9 cellular contexts compared by ENCODE assay signal in genomic region chr17:7240375-7240774, GRCh38. TPM values are rescaled to one million over a fixed set of nuclear protein-coding genes. Genes with fewer than 3 reads are reported as not detected.
DNase-seq lines count a peak whose midpoint lies in the region; ATAC-seq, FAIRE-seq and TF ChIP-seq lines count a peak whose summit lies in the region.
"Had no signal": no experiment of that assay in that cellular context is flagged by ENCODE, and none has a peak within 500 bp of the region (broad histone marks: within the 10 kb centered on the region; RNA-seq: fewer than 3 reads in every experiment).

No MANE protein-coding gene starts in this region.

- H3K36me3 Mint-ChIP-seq in activated T-cell treated with anti-CD3 and anti-CD28 coated beads, Interleukin-2, amount 50 U/mL, for 4 hours (ENCODE audit: insufficient read depth): peaks cover 24% of the 10 kb centered on the region
- peaks cover 42% of the 10 kb centered on the region for H3K36me3 Mint-ChIP-seq in activated T-helper 1 cell treated with anti-CD3 and anti-CD28 coated beads, Interleukin-12 subunit alpha, Interleukin-12 subunit beta, Interleukin-2, Interleukin-4 antibody, amounts not matched to agents 30 ng/mL and 10 ng/mL and 1 ng/mL, durations not matched to agents 14 hours and 24 hours and 36 hours (ENCODE audit: low read depth)

- no peak for ATAC-seq in activated T-cell treated with anti-CD3 and anti-CD28 coated beads, Interleukin-2, amount 50 U/mL, for 4 hours
- ATAC-seq in HG03342 (IDR thresholded peaks at IDR 0.05; ENCODE audit: unreplicated experiment): no peak
- no peak for ATAC-seq in GM19324 (IDR thresholded peaks at IDR 0.05; ENCODE audit: low FRiP score, unreplicated experiment)

- DNase-seq in activated T-cell treated with anti-CD3 and anti-CD28 coated beads, Interleukin-2, amount 50 U/mL, for 4 hours: no peak
- no peak for DNase-seq in activated T-cell treated with anti-CD3 and anti-CD28 coated beads, Interleukin-2, amount 50 U/mL, for 48 hours
- DNase-seq in activated T-helper 1 cell treated with anti-CD3 and anti-CD28 coated beads, Interleukin-12 subunit alpha, Interleukin-12 subunit beta, Interleukin-2, Interleukin-4 antibody, amounts not matched to agents 30 ng/mL and 10 ng/mL and 1 ng/mL, durations not matched to agents 14 hours and 24 hours and 36 hours (ENCODE audit: low spot score): no peak
- DNase-seq in keratinocyte (ENCODE audit: low read depth, low spot score) (no peak), HuH-7 (ENCODE audit: low spot score) (no peak)

- H3K27me3 ChIP-seq in keratinocyte (ENCODE audit: control insufficient read depth, extremely low read depth, insufficient read depth, low read length): no peaks in the 10 kb centered on the region
- no peaks in the 10 kb centered on the region for H3K27me3 ChIP-seq in thymus (ENCODE audit: control insufficient read depth, insufficient read depth)
- H3K27me3 ChIP-seq: body of pancreas had no signal

- TF ChIP-seq CTCF in keratinocyte (optimal IDR thresholded peaks at IDR 0.05 in 1 of 3, IDR thresholded peaks at IDR 0.05 in 1 of 3, conservative IDR thresholded peaks at IDR 0.05 in 1 of 3; ENCODE audit: extremely low read depth in 1 of 3, insufficient read depth in 2 of 3, low read length in 3 of 3): no peak

- no peaks in the 10 kb centered on the region for H3K9me3 ChIP-seq in keratinocyte (ENCODE audit: control insufficient read depth, low read depth, low read length)
- no peaks in the 10 kb centered on the region for H3K9me3 ChIP-seq in thymus (ENCODE audit: control insufficient read depth)
- H3K9me3 ChIP-seq: body of pancreas had no signal

- dilution Hi-C loops in keratinocyte (cut with MboI; ENCODE audit: extremely low pct_ligation_motif_present, low sequenced_read_pairs): no loop called here

- H3K27ac ChIP-seq in keratinocyte (ENCODE audit: control insufficient read depth, insufficient read depth, low read length) (no peak overlapping the region), thymus (ENCODE audit: low read depth) (peak overlapping the region; percentile 46)

- peaks cover 33% of the 10 kb centered on the region for H3K4me1 ChIP-seq in keratinocyte (ENCODE audit: control insufficient read depth, extremely low read depth, insufficient read depth, low read length)
- H3K4me1 ChIP-seq in thymus (ENCODE audit: control insufficient read depth, insufficient read depth, low read length): peaks cover 19% of the 10 kb centered on the region

- no peaks in the 10 kb centered on the region for H4K20me1 ChIP-seq in keratinocyte (ENCODE audit: control insufficient read depth, extremely low read depth, insufficient read depth, low read length)

- no peaks in the 10 kb centered on the region for H3K27me3 Mint-ChIP-seq in activated T-cell treated with anti-CD3 and anti-CD28 coated beads, Interleukin-2, amount 50 U/mL, for 4 hours (ENCODE audit: low read depth)
- H3K27me3 Mint-ChIP-seq in activated T-helper 1 cell treated with anti-CD3 and anti-CD28 coated beads, Interleukin-12 subunit alpha, Interleukin-12 subunit beta, Interleukin-2, Interleukin-4 antibody, amounts not matched to agents 30 ng/mL and 10 ng/mL and 1 ng/mL, durations not matched to agents 14 hours and 24 hours and 36 hours (ENCODE audit: insufficient read depth): no peaks in the 10 kb centered on the region

- intact Hi-C loops in activated T-helper 1 cell treated with anti-CD3 and anti-CD28 coated beads, Interleukin-12 subunit alpha, Interleukin-12 subunit beta, Interleukin-2, Interleukin-4 antibody, amounts not matched to agents 30 ng/mL and 10 ng/mL and 1 ng/mL, durations not matched to agents 14 hours and 24 hours and 36 hours (cut with micrococcal nuclease): no loop called here

- no peaks in the 10 kb centered on the region for H3K9me1 ChIP-seq in keratinocyte (ENCODE audit: control insufficient read depth, extremely low read depth, insufficient read depth, low read length)

- H3K4me3 ChIP-seq in keratinocyte (ENCODE audit: control insufficient read depth in 2 of 3, extremely low read depth in 1 of 3, insufficient read depth in 2 of 3, low read depth in 1 of 3, low read length in 3 of 3): no peak overlapping the region
- H3K4me3 ChIP-seq in thymus (ENCODE audit: low read length): peak overlapping the region; percentile 80

- H3K9me3 Mint-ChIP-seq in activated T-cell treated with anti-CD3 and anti-CD28 coated beads, Interleukin-2, amount 50 U/mL, for 4 hours: no peaks in the 10 kb centered on the region
- H3K9me3 Mint-ChIP-seq in activated T-helper 1 cell treated with anti-CD3 and anti-CD28 coated beads, Interleukin-12 subunit alpha, Interleukin-12 subunit beta, Interleukin-2, Interleukin-4 antibody, amounts not matched to agents 30 ng/mL and 10 ng/mL and 1 ng/mL, durations not matched to agents 14 hours and 24 hours and 36 hours: no peaks in the 10 kb centered on the region

- H3K27ac Mint-ChIP-seq in activated T-helper 1 cell treated with anti-CD3 and anti-CD28 coated beads, Interleukin-12 subunit alpha, Interleukin-12 subunit beta, Interleukin-2, Interleukin-4 antibody, amounts not matched to agents 30 ng/mL and 10 ng/mL and 1 ng/mL, durations not matched to agents 14 hours and 24 hours and 36 hours: peak overlapping the region; percentile 15

- peaks cover 49% of the 10 kb centered on the region for H3K4me1 Mint-ChIP-seq in activated T-cell treated with anti-CD3 and anti-CD28 coated beads, Interleukin-2, amount 50 U/mL, for 4 hours (ENCODE audit: low read depth)
- H3K4me1 Mint-ChIP-seq in activated T-helper 1 cell treated with anti-CD3 and anti-CD28 coated beads, Interleukin-12 subunit alpha, Interleukin-12 subunit beta, Interleukin-2, Interleukin-4 antibody, amounts not matched to agents 30 ng/mL and 10 ng/mL and 1 ng/mL, durations not matched to agents 14 hours and 24 hours and 36 hours (ENCODE audit: low read depth): peaks cover 58% of the 10 kb centered on the region

- no peak for FAIRE-seq in keratinocyte (lab: Jason Lieb, UNC)

- peaks cover 40% of the 10 kb centered on the region for H3K79me2 ChIP-seq in keratinocyte (ENCODE audit: control insufficient read depth, insufficient read depth, low read length)

- H3K36me3 ChIP-seq in keratinocyte (ENCODE audit: control insufficient read depth in 2 of 2, extremely low read depth in 1 of 2, insufficient read depth in 2 of 2, low read length in 2 of 2) (peaks cover 20 to 30% of the 10 kb centered on the region in 2 experiments), thymus (ENCODE audit: control insufficient read depth, insufficient read depth) (peaks cover 32% of the 10 kb centered on the region)

- 80% methylated on average over 4 of the region's 4 CpGs for WGBS in thymus

- H3K4me2 ChIP-seq in keratinocyte (ENCODE audit: control insufficient read depth, extremely low read depth, insufficient read depth, low read depth, low read length): peak overlapping the region; percentile 86

- no peak overlapping the region for H3K9ac ChIP-seq in keratinocyte (ENCODE audit: control insufficient read depth, extremely low read depth, insufficient read depth, low read length)

- no peak overlapping the region for H2AFZ ChIP-seq in keratinocyte (ENCODE audit: control insufficient read depth, low read length)

- H3K4me3 Mint-ChIP-seq in activated T-cell treated with anti-CD3 and anti-CD28 coated beads, Interleukin-2, amount 50 U/mL, for 4 hours: peak overlapping the region; percentile 98
- H3K4me3 Mint-ChIP-seq in activated T-helper 1 cell treated with anti-CD3 and anti-CD28 coated beads, Interleukin-12 subunit alpha, Interleukin-12 subunit beta, Interleukin-2, Interleukin-4 antibody, amounts not matched to agents 30 ng/mL and 10 ng/mL and 1 ng/mL, durations not matched to agents 14 hours and 24 hours and 36 hours: peak overlapping the region; percentile 97

RNA-seq across cellular contexts. Expression of gene PHF23, which starts 1.1 kb away (rescaled TPM):
- 10 to 100 TPM; 42.6 to 47.6 (median 43.0) TPM for total RNA-seq in activated T-cell treated with anti-CD3 and anti-CD28 coated beads, Interleukin-2, amount 50 U/mL, for 4 hours
- total RNA-seq in activated T-helper 1 cell treated with anti-CD3 and anti-CD28 coated beads, Interleukin-12 subunit alpha, Interleukin-12 subunit beta, Interleukin-2, Interleukin-4 antibody, amounts not matched to agents 30 ng/mL and 10 ng/mL and 1 ng/mL, durations not matched to agents 14 hours and 24 hours and 36 hours: 52.5 and 55.4 TPM in 2 replicates
- polyA plus RNA-seq in keratinocyte (52.8 to 61.6 TPM (median 55.3 TPM) in 3 replicates), thymus (47.5 TPM)
- 43.8 TPM for polyA plus RNA-seq in keratinocyte (2011; ENCODE audit: low read depth)
- polyA plus RNA-seq in keratinocyte (2011; cell fraction: cytosol; rRNA removed): 50.2 and 55.4 TPM in 2 replicates
- polyA plus RNA-seq in keratinocyte (2011; cell fraction: nucleus; rRNA removed): 75.4 and 76.5 TPM in 2 replicates
- 45.3 and 50.3 TPM in 2 replicates for polyA plus RNA-seq in keratinocyte (2012; ENCODE audit: low replicate concordance)
- 41.1 to 77.5 TPM (median 49.7 TPM) in 3 replicates for polyA minus RNA-seq in keratinocyte
- polyA minus RNA-seq in keratinocyte (2011; cell fraction: cytosol; rRNA and poly(A)+ RNA removed): 36.1 TPM
- 41.4 and 42.0 TPM in 2 replicates for polyA minus RNA-seq in keratinocyte (2011; cell fraction: nucleus; rRNA and poly(A)+ RNA removed)

RNA-seq across cellular contexts. Expression of gene GABARAP, which starts 1.9 kb away (rescaled TPM):
- total RNA-seq in activated T-cell treated with anti-CD3 and anti-CD28 coated beads, Interleukin-2, amount 50 U/mL, for 4 hours: 100 to 1,000 TPM; 114 to 136 (median 133) TPM
- total RNA-seq in activated T-helper 1 cell treated with anti-CD3 and anti-CD28 coated beads, Interleukin-12 subunit alpha, Interleukin-12 subunit beta, Interleukin-2, Interleukin-4 antibody, amounts not matched to agents 30 ng/mL and 10 ng/mL and 1 ng/mL, durations not matched to agents 14 hours and 24 hours and 36 hours: 146 and 148 TPM in 2 replicates
- polyA plus RNA-seq in keratinocyte (271 to 416 TPM (median 391 TPM) in 3 replicates), thymus (846 TPM)
- polyA plus RNA-seq in keratinocyte (2011; ENCODE audit: low read depth): 120 TPM
- polyA plus RNA-seq in keratinocyte (2011; cell fraction: cytosol; rRNA removed): 578 and 682 TPM in 2 replicates
- polyA plus RNA-seq in keratinocyte (2011; cell fraction: nucleus; rRNA removed): 185 and 186 TPM in 2 replicates
- 266 and 545 TPM in 2 replicates for polyA plus RNA-seq in keratinocyte (2012; ENCODE audit: low replicate concordance)
- 235 to 333 TPM (median 240 TPM) in 3 replicates for polyA minus RNA-seq in keratinocyte
- 161 TPM for polyA minus RNA-seq in keratinocyte (2011; cell fraction: cytosol; rRNA and poly(A)+ RNA removed)
- polyA minus RNA-seq in keratinocyte (2011; cell fraction: nucleus; rRNA and poly(A)+ RNA removed): 27.8 and 46.5 TPM in 2 replicates

RNA-seq across cellular contexts. Expression of gene DVL2, which starts 6.1 kb away (rescaled TPM):
- total RNA-seq in activated T-cell treated with anti-CD3 and anti-CD28 coated beads, Interleukin-2, amount 50 U/mL, for 4 hours: 10 to 100 TPM; 62.9 to 65.3 (median 63.2) TPM
- 70.0 and 73.5 TPM in 2 replicates for total RNA-seq in activated T-helper 1 cell treated with anti-CD3 and anti-CD28 coated beads, Interleukin-12 subunit alpha, Interleukin-12 subunit beta, Interleukin-2, Interleukin-4 antibody, amounts not matched to agents 30 ng/mL and 10 ng/mL and 1 ng/mL, durations not matched to agents 14 hours and 24 hours and 36 hours
- 3.7 to 6.3 TPM (median 4.7 TPM) in 3 replicates for polyA plus RNA-seq in keratinocyte
- polyA plus RNA-seq in keratinocyte (2011; ENCODE audit: low read depth): 37.4 TPM
- 2.5 and 4.6 TPM in 2 replicates for polyA plus RNA-seq in keratinocyte (2011; cell fraction: cytosol; rRNA removed)
- 13.5 and 19.5 TPM in 2 replicates for polyA plus RNA-seq in keratinocyte (2011; cell fraction: nucleus; rRNA removed)
- polyA plus RNA-seq in keratinocyte (2012; ENCODE audit: low replicate concordance): 18.0 and 25.1 TPM in 2 replicates
- polyA minus RNA-seq in keratinocyte: 9.5 to 27.7 TPM (median 17.8 TPM) in 3 replicates
- polyA minus RNA-seq in keratinocyte (2011; cell fraction: cytosol; rRNA and poly(A)+ RNA removed): 8.4 TPM
- 11.5 and 17.1 TPM in 2 replicates for polyA minus RNA-seq in keratinocyte (2011; cell fraction: nucleus; rRNA and poly(A)+ RNA removed)
- 26.6 TPM for polyA plus RNA-seq in thymus

RNA-seq across cellular contexts. Expression of gene CTDNEP1, which starts 11.2 kb away (rescaled TPM):
- total RNA-seq in activated T-cell treated with anti-CD3 and anti-CD28 coated beads, Interleukin-2, amount 50 U/mL, for 4 hours: 100 to 1,000 TPM; 190 to 210 (median 196) TPM
- 191 and 193 TPM in 2 replicates for total RNA-seq in activated T-helper 1 cell treated with anti-CD3 and anti-CD28 coated beads, Interleukin-12 subunit alpha, Interleukin-12 subunit beta, Interleukin-2, Interleukin-4 antibody, amounts not matched to agents 30 ng/mL and 10 ng/mL and 1 ng/mL, durations not matched to agents 14 hours and 24 hours and 36 hours
- polyA plus RNA-seq in keratinocyte (60.8 to 143 TPM (median 66.2 TPM) in 3 replicates), thymus (79.7 TPM)
- 84.8 TPM for polyA plus RNA-seq in keratinocyte (2011; ENCODE audit: low read depth)
- 85.7 and 117 TPM in 2 replicates for polyA plus RNA-seq in keratinocyte (2011; cell fraction: cytosol; rRNA removed)
- 62.2 and 64.3 TPM in 2 replicates for polyA plus RNA-seq in keratinocyte (2011; cell fraction: nucleus; rRNA removed)
- polyA plus RNA-seq in keratinocyte (2012; ENCODE audit: low replicate concordance): 119 and 125 TPM in 2 replicates
- polyA minus RNA-seq in keratinocyte: 94.9 to 338 TPM (median 103 TPM) in 3 replicates
- polyA minus RNA-seq in keratinocyte (2011; cell fraction: cytosol; rRNA and poly(A)+ RNA removed): 100 TPM
- 32.5 and 36.8 TPM in 2 replicates for polyA minus RNA-seq in keratinocyte (2011; cell fraction: nucleus; rRNA and poly(A)+ RNA removed)

RNA-seq across cellular contexts. Expression of gene ELP5, which starts 11.6 kb away (rescaled TPM):
- total RNA-seq in activated T-cell treated with anti-CD3 and anti-CD28 coated beads, Interleukin-2, amount 50 U/mL, for 4 hours: 100 to 1,000 TPM; 107 to 138 (median 117) TPM
- total RNA-seq in activated T-helper 1 cell treated with anti-CD3 and anti-CD28 coated beads, Interleukin-12 subunit alpha, Interleukin-12 subunit beta, Interleukin-2, Interleukin-4 antibody, amounts not matched to agents 30 ng/mL and 10 ng/mL and 1 ng/mL, durations not matched to agents 14 hours and 24 hours and 36 hours: 73.6 and 75.5 TPM in 2 replicates
- polyA plus RNA-seq in keratinocyte (19.4 to 24.9 TPM (median 21.4 TPM) in 3 replicates), thymus (35.9 TPM)
- polyA plus RNA-seq in keratinocyte (2011; ENCODE audit: low read depth): 5.4 TPM
- polyA plus RNA-seq in keratinocyte (2011; cell fraction: cytosol; rRNA removed): 20.5 and 25.5 TPM in 2 replicates
- polyA plus RNA-seq in keratinocyte (2011; cell fraction: nucleus; rRNA removed): 29.5 and 32.1 TPM in 2 replicates
- polyA plus RNA-seq in keratinocyte (2012; ENCODE audit: low replicate concordance): 22.6 and 25.7 TPM in 2 replicates
- 21.8 to 22.3 TPM (median 22.1 TPM) in 3 replicates for polyA minus RNA-seq in keratinocyte
- polyA minus RNA-seq in keratinocyte (2011; cell fraction: cytosol; rRNA and poly(A)+ RNA removed): 20.0 TPM
- 8.9 and 10.1 TPM in 2 replicates for polyA minus RNA-seq in keratinocyte (2011; cell fraction: nucleus; rRNA and poly(A)+ RNA removed)
